In genomic region chr17:58411408-58411894, GRCh38 we compare ENCODE assay signal across 22 cellular contexts. TPM values are rescaled to one million over a fixed set of nuclear protein-coding genes. Genes with fewer than 3 reads are reported as not detected.
DNase-seq lines count a peak whose midpoint lies in the region; TF ChIP-seq lines count a peak whose summit lies in the region.
"Had no signal": no experiment of that assay in that cellular context is flagged by ENCODE, and none has a peak within 500 bp of the region (broad histone marks: within the 10 kb centered on the region; RNA-seq: fewer than 3 reads in every experiment).

No MANE protein-coding gene starts in this region.

- H3K4me3 Mint-ChIP-seq in Caco-2 (ENCODE audit: unreplicated experiment): peak overlapping the region; percentile 90
- peak overlapping the region; percentile 63 for H3K4me3 Mint-ChIP-seq in nephron progenitor cell
- H3K4me3 Mint-ChIP-seq: activated CD4-positive, alpha-beta memory T cell treated with anti-CD3 and anti-CD28 coated beads for 36 hours; activated naive CD8-positive, alpha-beta T cell treated with anti-CD3 and anti-CD28 coated beads, Interleukin-2, amount 10 ng/mL, durations not matched to agents 7 days and 5 days had no signal

- H4K8ac ChIP-seq in neuronal stem cell (ENCODE audit: low read depth, low read length): no peak overlapping the region

- BruUV-seq in Caco-2 (replicated peaks; lab: Mats Ljungman, UMichigan) (no TSS peak), PC-9 (replicated peaks; lab: Mats Ljungman, UMichigan) (no TSS peak)

- H3K4me2 ChIP-seq in PC-9: peak overlapping the region; percentile 23; the same call in 1 of the 2 replicates
- H3K4me2 ChIP-seq in neuronal stem cell (ENCODE audit: insufficient read depth, low read length, poor library complexity, severe bottlenecking): no peak overlapping the region

- H2BK12ac ChIP-seq in neuronal stem cell (ENCODE audit: low read length): no peak overlapping the region

- H3F3A ChIP-seq in PC-9 (ENCODE audit: insufficient read depth, low read depth): no peaks in the 10 kb centered on the region

- no peak overlapping the region for H2BK5ac ChIP-seq in neuronal stem cell (ENCODE audit: low read length)

- H3K23ac ChIP-seq in neuronal stem cell (ENCODE audit: low read depth, low read length, poor library complexity): no peak overlapping the region

- H4K20me1 ChIP-seq in PC-9 (ENCODE audit: insufficient read depth): no peaks in the 10 kb centered on the region

- H2BK120ac ChIP-seq in neuronal stem cell (ENCODE audit: low read depth, low read length): no peak overlapping the region

- H3K4me1 Mint-ChIP-seq in Caco-2 (ENCODE audit: low read depth, unreplicated experiment) (peaks cover 27% of the 10 kb centered on the region), nephron progenitor cell (peaks cover 55% of the 10 kb centered on the region)
- H3K4me1 Mint-ChIP-seq: activated naive CD8-positive, alpha-beta T cell treated with anti-CD3 and anti-CD28 coated beads, Interleukin-2, amount 10 ng/mL, durations not matched to agents 7 days and 5 days had no signal

- no peak overlapping the region for H2AK5ac ChIP-seq in neuronal stem cell (ENCODE audit: low read depth, low read length)

- no peak overlapping the region for H3K4ac ChIP-seq in neuronal stem cell (ENCODE audit: low read length)

- intact Hi-C loops in Caco-2 (cut with micrococcal nuclease; ENCODE audit: unreplicated experiment) (no loop called here), PC-9 (cut with micrococcal nuclease; ENCODE audit: unreplicated experiment) (loop anchor here (10.0 kb wide), 1 partner anchor 197 kb away; the partner anchor contains the start of gene MKS1)

- no CpG with 5 or more reads among the region's 1 CpG for WGBS in neuronal stem cell (ENCODE audit: extremely low coverage in 2 of 2, insufficient read length in 2 of 2, insufficient replicate concordance in 1 of 2), 2 donors

- H3K79me2 ChIP-seq in PC-9 (ENCODE audit: low read depth): no peaks in the 10 kb centered on the region

- H3K4me1 ChIP-seq in Caco-2 (peaks cover 45% of the 10 kb centered on the region), PC-9 (replicated peaks; ENCODE audit: insufficient read depth) (peaks cover 31% of the 10 kb centered on the region), duodenal mucosa (ENCODE audit: control insufficient read depth in 1 of 2, insufficient read depth in 2 of 2, low read length in 2 of 2) (peaks cover 0 to 3% of the 10 kb centered on the region in 2 donors), neuronal stem cell (ENCODE audit: control insufficient read depth in 2 of 2, insufficient read depth in 1 of 2, low read depth in 1 of 2, low read length in 2 of 2) (peaks cover 0 to 4% of the 10 kb centered on the region in 2 donors)
- H3K4me1 ChIP-seq: uterus had no signal

- no peak overlapping the region for H3K18ac ChIP-seq in neuronal stem cell (ENCODE audit: low read length)

- H3K27me3 ChIP-seq in Caco-2 (replicated peaks; ENCODE audit: control insufficient read depth, insufficient read depth, low read length) (no peaks in the 10 kb centered on the region), PC-9 (ENCODE audit: insufficient read depth, low read depth) (no peaks in the 10 kb centered on the region), duodenal mucosa (ENCODE audit: control insufficient read depth in 1 of 2, insufficient read depth in 2 of 2, low read length in 2 of 2) (no peaks in the 10 kb centered on the region), neuronal stem cell (ENCODE audit: control insufficient read depth in 3 of 3, insufficient read depth in 3 of 3, low read depth in 1 of 3, low read length in 3 of 3) (peaks cover 0 to 6% (median 0%) of the 10 kb centered on the region in 3 experiments)
- H3K27me3 ChIP-seq: uterus had no signal

- H3K27ac ChIP-seq in PC-9 (no peak overlapping the region), duodenal mucosa (ENCODE audit: low read depth, low read length) (no peak overlapping the region), neuronal stem cell (replicated peaks; ENCODE audit: low read length) (no peak overlapping the region)
- H3K27ac ChIP-seq: uterus had no signal

- H3K36me3 ChIP-seq in Caco-2 (ENCODE audit: control insufficient read depth, insufficient read depth, low read length) (no peaks in the 10 kb centered on the region), PC-9 (ENCODE audit: low read depth) (no peaks in the 10 kb centered on the region), duodenal mucosa (ENCODE audit: control insufficient read depth in 1 of 2, insufficient read depth in 2 of 2, low read length in 2 of 2) (no peaks in the 10 kb centered on the region), neuronal stem cell (replicated peaks in 1 of 2; ENCODE audit: control insufficient read depth in 2 of 2, insufficient read depth in 2 of 2, low read length in 2 of 2) (no peaks in the 10 kb centered on the region)
- H3K36me3 ChIP-seq: HAP-1, uterus had no signal

- TF ChIP-seq CTCF in Caco-2 (IDR thresholded peaks at IDR 0.05; ENCODE audit: insufficient read depth in 1 of 2, low read depth in 1 of 2, low read length in 1 of 2, severe bottlenecking in 1 of 2, unreplicated experiment in 1 of 2) (no peak), PC-9 (conservative IDR thresholded peaks at IDR 0.05) (no peak), nephron progenitor cell (IDR thresholded peaks at IDR 0.05) (no peak)

- peaks cover 79% of the 10 kb centered on the region for H3K36me3 Mint-ChIP-seq in Caco-2 (ENCODE audit: insufficient read depth, unreplicated experiment)
- no peaks in the 10 kb centered on the region for H3K36me3 Mint-ChIP-seq in nephron progenitor cell (ENCODE audit: low read depth)
- H3K36me3 Mint-ChIP-seq: activated CD4-positive, alpha-beta memory T cell treated with anti-CD3 and anti-CD28 coated beads for 36 hours; activated naive CD8-positive, alpha-beta T cell treated with anti-CD3 and anti-CD28 coated beads, Interleukin-2, amount 10 ng/mL, durations not matched to agents 7 days and 5 days had no signal

- H3K9me3 ChIP-seq in Caco-2 (no peaks in the 10 kb centered on the region), PC-9 (ENCODE audit: insufficient read depth, low read depth) (no peaks in the 10 kb centered on the region), duodenal mucosa (ENCODE audit: control insufficient read depth in 1 of 2, low read length in 2 of 2) (no peaks in the 10 kb centered on the region), neuronal stem cell (replicated peaks in 1 of 2; ENCODE audit: control insufficient read depth in 2 of 2, insufficient read depth in 1 of 2, low read depth in 1 of 2, low read length in 2 of 2) (no peaks in the 10 kb centered on the region)
- H3K9me3 ChIP-seq: HAP-1, uterus had no signal

- POLR2A ChIA-PET in Caco-2 (lab: Charles Lee) (no interaction called here), PC-9 (lab: Charles Lee; ENCODE audit: unreplicated experiment) (no interaction called here)

- no peak overlapping the region for H2BK15ac ChIP-seq in neuronal stem cell (ENCODE audit: low read length)

- no peak for DNase-seq in Caco-2
- DNase-seq in PC-9: peak in 1 of 2 experiments; percentile 60
- DNase-seq in nephron progenitor cell: no peak
- DNase-seq in neuronal stem cell (ENCODE audit: low spot score): no peak
- no peak for DNase-seq in stimulated activated CD4-positive, alpha-beta T cell treated with anti-CD3 and anti-CD28 coated beads, Interleukin-4, amount 100 ng/mL, for 24 hours
- DNase-seq in T-helper 1 cell: no peak
- DNase-seq in SIG-M5 (lab: John Stamatoyannopoulos, UW): no peak
- DNase-seq: activated CD4-positive, alpha-beta memory T cell treated with anti-CD3 and anti-CD28 coated beads for 36 hours; activated CD4-positive, CD25-positive, alpha-beta regulatory T cell; activated CD8-positive, alpha-beta memory T cell treated with anti-CD3 and anti-CD28 coated beads, Interleukin-2, amount 50 U/mL, for 48 hours; activated effector memory CD4-positive, alpha-beta T cell treated with anti-CD3 and anti-CD28 coated beads, Interleukin-2, amount 50 U/mL, for 16 hours; activated naive CD8-positive, alpha-beta T cell treated with anti-CD3 and anti-CD28 coated beads, Interleukin-2, amount 10 ng/mL, durations not matched to agents 7 days and 5 days; Calu3; NCI-H1694 treated with DMSO at 0.1 percent for 48 hours; NCI-H69; RPMI8226; T1000; uterus had no signal

- H3K27ac Mint-ChIP-seq in Caco-2 (ENCODE audit: unreplicated experiment) (peak overlapping the region; percentile 9), nephron progenitor cell (no peak overlapping the region)
- H3K27ac Mint-ChIP-seq: activated CD4-positive, alpha-beta memory T cell treated with anti-CD3 and anti-CD28 coated beads for 36 hours; activated naive CD8-positive, alpha-beta T cell treated with anti-CD3 and anti-CD28 coated beads, Interleukin-2, amount 10 ng/mL, durations not matched to agents 7 days and 5 days had no signal

- H3K4me3 ChIP-seq in Caco-2 (ENCODE audit: low read depth, low read length): no peak overlapping the region
- H3K4me3 ChIP-seq in PC-9: no peak overlapping the region
- H3K4me3 ChIP-seq in duodenal mucosa (ENCODE audit: low read depth in 1 of 2, low read length in 2 of 2): peak overlapping the region; percentile 69 to 73
- H3K4me3 ChIP-seq in neuronal stem cell (ENCODE audit: low read length in 2 of 2): no peak overlapping the region
- H3K4me3 ChIP-seq: HAP-1, lung, uterus had no signal

- no peaks in the 10 kb centered on the region for H3K79me1 ChIP-seq in neuronal stem cell (ENCODE audit: low read depth, low read length)

- H3K14ac ChIP-seq in neuronal stem cell (ENCODE audit: low read length): no peak overlapping the region

- H3K9me3 Mint-ChIP-seq in Caco-2 (ENCODE audit: unreplicated experiment) (no peaks in the 10 kb centered on the region), nephron progenitor cell (no peaks in the 10 kb centered on the region)
- H3K9me3 Mint-ChIP-seq: activated CD4-positive, alpha-beta memory T cell treated with anti-CD3 and anti-CD28 coated beads for 36 hours; activated naive CD8-positive, alpha-beta T cell treated with anti-CD3 and anti-CD28 coated beads, Interleukin-2, amount 10 ng/mL, durations not matched to agents 7 days and 5 days had no signal

- no peak overlapping the region for H4K91ac ChIP-seq in neuronal stem cell (ENCODE audit: low read depth, low read length, poor library complexity)

- CTCF ChIA-PET in Caco-2 (lab: Charles Lee): no interaction called here
- CTCF ChIA-PET in PC-9 (lab: Charles Lee): no interaction called here

- peak overlapping the region in 1 of 2 donors; percentile 91 for H3K9ac ChIP-seq in duodenal mucosa (ENCODE audit: low read depth in 1 of 2, low read length in 2 of 2)
- H3K9ac ChIP-seq in neuronal stem cell (ENCODE audit: low read depth, low read length, poor library complexity): no peak overlapping the region

- H3K9me2 ChIP-seq in PC-9 (ENCODE audit: insufficient read depth): no peaks in the 10 kb centered on the region

- no peaks in the 10 kb centered on the region for H3K27me3 Mint-ChIP-seq in Caco-2 (ENCODE audit: insufficient read depth, unreplicated experiment)
- H3K27me3 Mint-ChIP-seq in nephron progenitor cell (ENCODE audit: low read depth, poor library complexity): peaks cover 2% of the 10 kb centered on the region
- H3K27me3 Mint-ChIP-seq: activated CD4-positive, alpha-beta memory T cell treated with anti-CD3 and anti-CD28 coated beads for 36 hours had no signal

- H2AFZ ChIP-seq in PC-9 (no peak overlapping the region), neuronal stem cell (ENCODE audit: low read length) (no peak overlapping the region)

RNA-seq across cellular contexts. Expression of gene RNF43, which starts 5.9 kb away (rescaled TPM):
- 84.2 and 87.1 TPM in 2 replicates for total RNA-seq in Caco-2 (2022)
- total RNA-seq in PC-9 (2021): 0.33 TPM in 1 of 2 replicates, not detected in the other
- 0.11 TPM for polyA plus RNA-seq in neuronal stem cell (2013, experiment 1 of 2)
- polyA plus RNA-seq in neuronal stem cell (2013, experiment 2 of 2): 0.18 TPM
- total RNA-seq: posterior vena cava had no signal

RNA-seq across cellular contexts. Expression of gene SUPT4H1, which starts 59.5 kb away (rescaled TPM):
- 70.9 and 71.4 TPM in 2 replicates for total RNA-seq in Caco-2 (2022)
- total RNA-seq in PC-9 (2021): 72.2 and 74.8 TPM in 2 replicates
- 75.6 TPM for polyA plus RNA-seq in neuronal stem cell (2013, experiment 1 of 2)
- polyA plus RNA-seq in neuronal stem cell (2013, experiment 2 of 2): 76.4 TPM

Comparison
In these comparisons a context has a peak if more than half of its experiments do, and no peak if none do; other contexts are left out.
1. H3K4me3 ChIP-seq: peak in duodenal mucosa (2 of 2); none in Caco-2 (single experiment), PC-9 (single experiment) and neuronal stem cell (0 of 2).
2. RNA of gene RNF43, which starts 5.9 kb away (total RNA-seq): 84.2 to 87.1 TPM in Caco-2; 0.33 TPM in PC-9; every median in the first group is over 10 times any median in the second.